ENCODE assay signal across 9 cellular contexts in genomic region chr9:16626577-16627130, GRCh38.
DNase-seq lines count a peak whose midpoint lies in the region; ATAC-seq and TF ChIP-seq lines count a peak whose summit lies in the region.
"Had no signal": no experiment of that assay in that cellular context is flagged by ENCODE, and none has a peak within 500 bp of the region (broad histone marks: within the 10 kb centered on the region; RNA-seq: fewer than 3 reads in every experiment).

No MANE protein-coding gene starts in this region.

- peak overlapping the region; percentile 23 to 50 for H3K4me3 ChIP-seq in stomach smooth muscle (ENCODE audit: low read length in 2 of 2)

- TF ChIP-seq POLR2A in erythroblast (IDR thresholded peaks at IDR 0.05; ENCODE audit: low read length) = no peak

- peak; percentile 68 to 90 for ATAC-seq in left cardiac atrium
- ATAC-seq in GM21786 (IDR thresholded peaks at IDR 0.05; ENCODE audit: unreplicated experiment) = no peak
- no peak for ATAC-seq in HG03175 (IDR thresholded peaks at IDR 0.05; ENCODE audit: unreplicated experiment)
- ATAC-seq in HG02973 (IDR thresholded peaks at IDR 0.05; ENCODE audit: unreplicated experiment) = no peak

- peak overlapping the region in 1 of 2 donors; percentile 13 for H3K9ac ChIP-seq in stomach smooth muscle (ENCODE audit: low read length in 2 of 2)

- H3K4me1 ChIP-seq in stomach smooth muscle (ENCODE audit: control insufficient read depth, insufficient read depth, low read length) = peaks cover 13% of the 10 kb centered on the region

- H3K36me3 ChIP-seq in stomach smooth muscle (ENCODE audit: control insufficient read depth in 2 of 2, insufficient read depth in 2 of 2, low read length in 2 of 2) = no peaks in the 10 kb centered on the region

- H3K27me3 ChIP-seq in stomach smooth muscle (ENCODE audit: control insufficient read depth in 1 of 2, insufficient read depth in 2 of 2, low read length in 2 of 2) = no peaks in the 10 kb centered on the region

- peak overlapping the region; percentile 62 for H3K27ac ChIP-seq in stomach smooth muscle (ENCODE audit: low read length)

- peak; percentile 33 for DNase-seq in HPDE6-E6E7 (ENCODE audit: extremely low spot score)
- DNase-seq in SK-MEL-5 (ENCODE audit: low read depth, low spot score) = peak; percentile 49
- peak; percentile 29 for DNase-seq in left cardiac atrium
- no peak for DNase-seq in erythroblast (lab: John Stamatoyannopoulos, UW)
- DNase-seq: activated naive CD8-positive, alpha-beta T cell treated with anti-CD3 and anti-CD28 coated beads, Interleukin-2, amount 10 ng/mL, durations not matched to agents 7 days and 5 days had no signal

- H3K9me3 ChIP-seq in stomach smooth muscle (ENCODE audit: control insufficient read depth in 2 of 2, low read length in 2 of 2) = no peaks in the 10 kb centered on the region

- intact Hi-C loops in left cardiac atrium (cut with DNase I) = no loop called here

- in situ Hi-C loops in SK-MEL-5 (cut with HindIII; ENCODE audit: low pct_unique_long_range_greater_than_20kb, low sequenced_read_pairs) = no loop called here

Comparison
In these comparisons a context has a peak if more than half of its experiments do, and no peak if none do; other contexts are left out.
1. DNase-seq: peak in HPDE6-E6E7 (single experiment), SK-MEL-5 (single experiment) and left cardiac atrium (single experiment); none in erythroblast (0 of 2).
2. ATAC-seq: peak in left cardiac atrium (2 of 2); none in GM21786 (single experiment), HG03175 (single experiment) and HG02973 (single experiment).